In genomic region chr13:20348645-20349408, GRCh38 we compare ENCODE assay signal across 17 cellular contexts.
DNase-seq lines count a peak whose midpoint lies in the region; ATAC-seq, FAIRE-seq and TF ChIP-seq lines count a peak whose summit lies in the region.
"Had no signal": no experiment of that assay in that cellular context is flagged by ENCODE, and none has a peak within 500 bp of the region (broad histone marks: within the 10 kb centered on the region; RNA-seq: fewer than 3 reads in every experiment).

No MANE protein-coding gene starts in this region.

- peak overlapping the region; percentile 91 for H3K14ac ChIP-seq in H1 (ENCODE audit: insufficient read length)
- no peak overlapping the region for H3K14ac ChIP-seq in trophoblast cell (ENCODE audit: low read length)

- peaks cover 3% of the 10 kb centered on the region for H3K36me3 Mint-ChIP-seq in activated naive CD8-positive, alpha-beta T cell treated with anti-CD3 and anti-CD28 coated beads, Interleukin-2, amount 10 ng/mL, durations not matched to agents 7 days and 5 days
- H3K36me3 Mint-ChIP-seq in activated naive CD8-positive, alpha-beta T cell treated with anti-CD3 and anti-CD28 coated beads for 36 hours = no peaks in the 10 kb centered on the region
- H3K36me3 Mint-ChIP-seq: CD14-positive monocyte; CD8-positive, alpha-beta T cell had no signal

- H3K23ac ChIP-seq in H1 (ENCODE audit: insufficient read length) (peak overlapping the region; percentile 84), trophoblast cell (ENCODE audit: low read length) (peak overlapping the region; percentile 68)

- POLR2A ChIA-PET in activated naive CD8-positive, alpha-beta T cell treated with anti-CD3 and anti-CD28 coated beads, Interleukin-2, amount 10 ng/mL, durations not matched to agents 7 days and 5 days (lab: Charles Lee) = no interaction called here
- POLR2A ChIA-PET in H1 (lab: Charles Lee; ENCODE audit: partially characterized antibody) = no interaction called here

- no peak overlapping the region for H3K4me2 ChIP-seq in H1 (ENCODE audit: insufficient read depth in 1 of 2, low read depth in 2 of 2, low read length in 2 of 2)
- H3K4me2 ChIP-seq in trophoblast cell (ENCODE audit: low read length) = no peak overlapping the region
- H3K4me2 ChIP-seq: BLaER1 had no signal

- FAIRE-seq in HTR-8/SVneo (lab: Jason Lieb, UNC) = peak; percentile 36
- FAIRE-seq in H1 (lab: Jason Lieb, UNC) = no peak
- FAIRE-seq: G401.6, GM19239 had no signal

- H3K4me3 Mint-ChIP-seq in activated naive CD8-positive, alpha-beta T cell treated with anti-CD3 and anti-CD28 coated beads, Interleukin-2, amount 10 ng/mL, durations not matched to agents 7 days and 5 days = no peak overlapping the region
- no peak overlapping the region for H3K4me3 Mint-ChIP-seq in activated naive CD8-positive, alpha-beta T cell treated with anti-CD3 and anti-CD28 coated beads for 36 hours
- H3K4me3 Mint-ChIP-seq: CD14-positive monocyte; CD8-positive, alpha-beta T cell had no signal

- H3K18ac ChIP-seq in H1 (ENCODE audit: extremely low read depth, low read length) (no peak overlapping the region), trophoblast cell (ENCODE audit: low read length) (no peak overlapping the region)

- H3K79me2 ChIP-seq in H1 (ENCODE audit: control insufficient read depth in 1 of 2, insufficient read depth in 2 of 2, low read length in 2 of 2) (no peaks in the 10 kb centered on the region), trophoblast cell (ENCODE audit: control insufficient read depth, insufficient read depth, low read length, poor library complexity) (no peaks in the 10 kb centered on the region)

- TF ChIP-seq RAD21 in H1 (IDR thresholded peaks at IDR 0.05 in 1 of 2, conservative IDR thresholded peaks at IDR 0.05 in 1 of 2; ENCODE audit: low read depth in 2 of 2, low read length in 2 of 2) = no peak

- H4K91ac ChIP-seq in H1 (replicated peaks; ENCODE audit: insufficient read length, low read length) (peak overlapping the region; percentile 73), trophoblast cell (ENCODE audit: low read depth, low read length) (no peak overlapping the region)

- H3K79me1 ChIP-seq in H1 (ENCODE audit: low read depth, low read length) = no peaks in the 10 kb centered on the region
- no peaks in the 10 kb centered on the region for H3K79me1 ChIP-seq in trophoblast cell (ENCODE audit: low read length)

- H3K9me3 ChIP-seq in H1 (ENCODE audit: insufficient read depth in 2 of 2, low read depth in 1 of 2, low read length in 1 of 2) (peaks cover 0 to 2% of the 10 kb centered on the region in 2 experiments; a peak in 1 of 4 replicates), trophoblast cell (ENCODE audit: insufficient read depth, low read depth, low read length) (peaks cover 3% of the 10 kb centered on the region)

- peak overlapping the region; percentile 40 for H4K5ac ChIP-seq in H1 (ENCODE audit: insufficient read length, low read depth, low read length)

- H2BK20ac ChIP-seq in H1 (ENCODE audit: low read length) = no peak overlapping the region

- H2AK5ac ChIP-seq in H1 (ENCODE audit: low read depth, low read length) = peak overlapping the region; percentile 58; the same call in 1 of the 2 replicates
- H2AK5ac ChIP-seq in trophoblast cell (ENCODE audit: low read length) = no peak overlapping the region

- no peaks in the 10 kb centered on the region; a peak in 1 of 8 replicates for H3K36me3 ChIP-seq in H1 (ENCODE audit: control insufficient read depth in 2 of 4, insufficient read depth in 4 of 4, low read length in 3 of 4)
- no peaks in the 10 kb centered on the region for H3K36me3 ChIP-seq in trophoblast cell (ENCODE audit: control insufficient read depth in 1 of 2, insufficient read depth in 2 of 2, low read length in 2 of 2)
- H3K36me3 ChIP-seq: BLaER1 had no signal

- H3K9ac ChIP-seq in H1 (replicated peaks in 1 of 4; ENCODE audit: extremely low read depth in 1 of 4, low read depth in 3 of 4, low read length in 3 of 4) (no peak overlapping the region; a peak in 2 of 7 replicates), trophoblast cell (ENCODE audit: low read length) (no peak overlapping the region)
- H3K9ac ChIP-seq: BLaER1 had no signal

- H3K4me1 ChIP-seq in H1 (replicated peaks in 1 of 4; ENCODE audit: control insufficient read depth in 3 of 4, insufficient read depth in 4 of 4, low read length in 3 of 4) = peaks cover 0 to 7% (median 6%) of the 10 kb centered on the region in 4 experiments; a peak in 2 of 7 replicates
- H3K4me1 ChIP-seq in trophoblast cell (ENCODE audit: control insufficient read depth in 1 of 2, insufficient read depth in 2 of 2, low read length in 2 of 2) = peaks cover 13 to 16% of the 10 kb centered on the region in 2 experiments
- H3K4me1 ChIP-seq: BLaER1 had no signal

- H4K8ac ChIP-seq in H1 (ENCODE audit: extremely low read depth, insufficient read depth, low read length) (no peak overlapping the region), trophoblast cell (ENCODE audit: low read depth, low read length) (no peak overlapping the region)

- no peak overlapping the region for H3K4me3 ChIP-seq in H1 (ENCODE audit: extremely low read depth in 1 of 4, insufficient read depth in 2 of 4, low read depth in 3 of 4, low read length in 4 of 4)
- H3K4me3 ChIP-seq in trophoblast cell (ENCODE audit: low read depth, low read length) = peak overlapping the region; percentile 38
- H3K4me3 ChIP-seq: BLaER1 had no signal

- no peak overlapping the region for H2BK120ac ChIP-seq in H1 (replicated peaks; ENCODE audit: low read depth, low read length)
- no peak overlapping the region for H2BK120ac ChIP-seq in trophoblast cell (ENCODE audit: insufficient read depth, low read length, poor library complexity)

- H4K20me1 ChIP-seq in H1 (replicated peaks in 1 of 2; ENCODE audit: control insufficient read depth in 1 of 2, insufficient read depth in 2 of 2, low read length in 2 of 2) = peaks cover 0 to 7% of the 10 kb centered on the region in 2 experiments
- H4K20me1 ChIP-seq: BLaER1 had no signal

- H3K27ac Mint-ChIP-seq in activated naive CD8-positive, alpha-beta T cell treated with anti-CD3 and anti-CD28 coated beads, Interleukin-2, amount 10 ng/mL, durations not matched to agents 7 days and 5 days = peak overlapping the region; percentile 10
- no peak overlapping the region for H3K27ac Mint-ChIP-seq in activated naive CD8-positive, alpha-beta T cell treated with anti-CD3 and anti-CD28 coated beads for 36 hours
- H3K27ac Mint-ChIP-seq: CD8-positive, alpha-beta T cell had no signal

- H2BK5ac ChIP-seq in H1 (ENCODE audit: low read depth, low read length) (peak overlapping the region; percentile 28), trophoblast cell (ENCODE audit: low read depth, low read length, poor library complexity) (no peak overlapping the region)

- no peak overlapping the region for H4K12ac ChIP-seq in trophoblast cell (ENCODE audit: low read depth, low read length)

- TF ChIP-seq EP300 in H1 (IDR thresholded peaks at IDR 0.05; ENCODE audit: borderline replicate concordance in 1 of 2, low read depth in 2 of 2, low read length in 2 of 2) = no peak

- peaks cover 7% of the 10 kb centered on the region; the same call in 1 of the 2 replicates for H3K23me2 ChIP-seq in H1 (ENCODE audit: low read depth, low read length)

- CTCF ChIA-PET in H1 (lab: Charles Lee; ENCODE audit: partially characterized antibody) = interaction anchor here (1.7 kb wide), 1 partner anchor 151 kb away, joined by 3 read pairs; no protein-coding TSS in a partner anchor

- H3K27me3 ChIP-seq in H1 (replicated peaks in 1 of 4; ENCODE audit: control insufficient read depth in 3 of 4, extremely low read depth in 1 of 4, insufficient read depth in 3 of 4, low read length in 3 of 4) (no peaks in the 10 kb centered on the region), trophoblast cell (ENCODE audit: insufficient read depth, low read length) (no peaks in the 10 kb centered on the region)
- H3K27me3 ChIP-seq: BLaER1 had no signal

- peaks cover 7% of the 10 kb centered on the region for H3K4me1 Mint-ChIP-seq in activated naive CD8-positive, alpha-beta T cell treated with anti-CD3 and anti-CD28 coated beads, Interleukin-2, amount 10 ng/mL, durations not matched to agents 7 days and 5 days
- H3K4me1 Mint-ChIP-seq in activated naive CD8-positive, alpha-beta T cell treated with anti-CD3 and anti-CD28 coated beads for 36 hours = no peaks in the 10 kb centered on the region

- no peak for ATAC-seq in activated naive CD8-positive, alpha-beta T cell treated with anti-CD3 and anti-CD28 coated beads, Interleukin-2, amount 10 ng/mL, durations not matched to agents 7 days and 5 days (ENCODE audit: low read depth)
- ATAC-seq in HG03280 (IDR thresholded peaks at IDR 0.05; ENCODE audit: unreplicated experiment) = no peak
- ATAC-seq: CD8-positive, alpha-beta T cell had no signal

- H2AFZ ChIP-seq in H1 (ENCODE audit: low read length) = no peak overlapping the region
- no peak overlapping the region for H2AFZ ChIP-seq in trophoblast cell (ENCODE audit: insufficient read depth, low read length, poor library complexity)

- H2BK12ac ChIP-seq in H1 (ENCODE audit: low read depth, low read length) = peak overlapping the region; percentile 65; the same call in 1 of the 2 replicates
- no peak overlapping the region for H2BK12ac ChIP-seq in trophoblast cell (ENCODE audit: low read length)

- H3K27me3 Mint-ChIP-seq in activated naive CD8-positive, alpha-beta T cell treated with anti-CD3 and anti-CD28 coated beads, Interleukin-2, amount 10 ng/mL, durations not matched to agents 7 days and 5 days = peaks cover 3% of the 10 kb centered on the region
- H3K27me3 Mint-ChIP-seq in activated naive CD8-positive, alpha-beta T cell treated with anti-CD3 and anti-CD28 coated beads for 36 hours = no peaks in the 10 kb centered on the region

- peaks cover 6% of the 10 kb centered on the region for H3K9me3 Mint-ChIP-seq in activated naive CD8-positive, alpha-beta T cell treated with anti-CD3 and anti-CD28 coated beads, Interleukin-2, amount 10 ng/mL, durations not matched to agents 7 days and 5 days
- no peaks in the 10 kb centered on the region for H3K9me3 Mint-ChIP-seq in activated naive CD8-positive, alpha-beta T cell treated with anti-CD3 and anti-CD28 coated beads for 36 hours
- H3K9me3 Mint-ChIP-seq: CD8-positive, alpha-beta T cell had no signal

- no peak for TF ChIP-seq CTCF in H1 (IDR thresholded peaks at IDR 0.05; ENCODE audit: control extremely low read depth in 1 of 3, insufficient read depth in 1 of 3, low read depth in 1 of 3, low read length in 3 of 3)

- H3K27ac ChIP-seq in H1 (ENCODE audit: low read depth, low read length) (no peak overlapping the region), trophoblast cell (ENCODE audit: low read depth, low read length) (no peak overlapping the region)
- H3K27ac ChIP-seq: BLaER1, HL-60 had no signal

- WGBS in H1 (ENCODE audit: extremely low coverage in 1 of 2, insufficient coverage in 1 of 2, insufficient read length in 1 of 2, insufficient replicate concordance in 2 of 2, low coverage in 1 of 2, low lambda C conversion rate in 2 of 2, missing lambda C conversion rate in 1 of 2), 2 experiments = 87% methylated on average over 8 of the region's 8 CpGs; no CpG with 5 or more reads in 1 of the 2 experiments
- no CpG with 5 or more reads among the region's 8 CpGs for WGBS in trophoblast cell (ENCODE audit: extremely low coverage, insufficient coverage, insufficient read length)

- peak overlapping the region; percentile 2; the same call in 1 of the 2 replicates for H2BK15ac ChIP-seq in H1 (ENCODE audit: low read length)

- H3K4ac ChIP-seq in H1 (replicated peaks; ENCODE audit: insufficient read length, low read depth, low read length) = peak overlapping the region; percentile 70
- H3K4ac ChIP-seq in trophoblast cell (ENCODE audit: low read depth, low read length) = no peak overlapping the region

- DNase-seq in activated naive CD8-positive, alpha-beta T cell treated with anti-CD3 and anti-CD28 coated beads, Interleukin-2, amount 10 ng/mL, durations not matched to agents 7 days and 5 days = no peak
- no peak for DNase-seq in activated naive CD8-positive, alpha-beta T cell treated with anti-CD3 and anti-CD28 coated beads for 36 hours
- DNase-seq in HTR-8/SVneo (ENCODE audit: insufficient read length, low spot score) = no peak
- DNase-seq in H1 (ENCODE audit: low read depth in 1 of 2, low spot score in 2 of 2) = no peak
- no peak for DNase-seq in trophoblast cell
- DNase-seq in DMS 273 treated with DMSO at 0.1 percent for 48 hours (lab: John Stamatoyannopoulos, UW) = no peak
- no peak for DNase-seq in putamen (ENCODE audit: low spot score)
- DNase-seq: 8988T; CD8-positive, alpha-beta T cell; HCEC 1CT; KG1 had no signal

- no peak overlapping the region for H3K56ac ChIP-seq in H1 (replicated peaks; ENCODE audit: insufficient read length, low read depth, low read length)

- TF ChIP-seq POLR2A in H1 (IDR thresholded peaks at IDR 0.05; ENCODE audit: control extremely low read depth in 1 of 2, low read depth in 2 of 2, low read length in 2 of 2) = no peak
